In genomic region chr20:3744806-3745685, GRCh38 we compare ENCODE assay signal across 8 cellular contexts. TPM values are rescaled to one million over a fixed set of nuclear protein-coding genes. Genes with fewer than 3 reads are reported as not detected.
A peak's percentile ranks its signal among the peaks of the same experiment; 100 is the strongest.
DNase-seq lines count a peak whose midpoint lies in the region; ATAC-seq, FAIRE-seq and TF ChIP-seq lines count a peak whose summit lies in the region.

No MANE protein-coding gene starts in this region.

- POLR2A ChIA-PET in K562 (lab: Yijun Ruan, JAX) = interaction anchor here (0.5 to 0.6 kb wide), 3 partner anchors 541 to 1687 kb away, joined by 3 read pairs; no protein-coding TSS in a partner anchor

- in situ Hi-C loops in K562 (cut with MboI) = no loop called here

- peaks cover 1 to 41% of the 10 kb centered on the region in 2 experiments; a peak in 3 of 5 replicates for H3K4me1 ChIP-seq in K562 (replicated peaks in 1 of 2; ENCODE audit: control insufficient read depth in 2 of 2, insufficient read depth in 2 of 2, low read length in 2 of 2)

- no peaks in the 10 kb centered on the region for H4K20me1 ChIP-seq in K562 (replicated peaks; ENCODE audit: control insufficient read depth, insufficient read depth, low read length)

- H3K4me1 Mint-ChIP-seq in CD14-positive monocyte = peaks cover 9% of the 10 kb centered on the region

- DNase-seq in CD14-positive monocyte (ENCODE audit: low spot score) (peak; percentile 89), T1000 (lab: John Stamatoyannopoulos, UW) (peak; percentile 3), K562 (ENCODE audit: extremely low read depth in 1 of 4, low spot score in 3 of 4) (peak; percentile 95 to 97 (median 97)), left kidney (ENCODE audit: low read depth, low spot score) (peak; percentile 66), SHP77 treated with DMSO at 0.1 percent for 48 hours (lab: John Stamatoyannopoulos, UW) (no peak)
- DNase-seq in stimulated activated CD8-positive, alpha-beta memory T cell treated with anti-CD3 and anti-CD28 coated beads, Interleukin-4, amount 100 ng/mL, for 24 hours (ENCODE audit: low read depth) = peak; percentile 55

- no peaks in the 10 kb centered on the region for H3K9me1 ChIP-seq in K562 (ENCODE audit: control insufficient read depth, insufficient read depth, low read length)

- peak overlapping the region; percentile 27; the same call in 2 of the 3 replicates for H3K27ac ChIP-seq in K562 (ENCODE audit: extremely low read depth, low read depth, low read length)

- intact Hi-C loops in CD14-positive monocyte (cut with micrococcal nuclease) (loop anchor here in 1 of 2 donors (5.0 kb wide), 1 partner anchor 68 kb away; no protein-coding TSS in a partner anchor), K562 (cut with micrococcal nuclease) (no loop called here)

- no peaks in the 10 kb centered on the region for H3K9me3 ChIP-seq in K562 (replicated peaks; ENCODE audit: control insufficient read depth, insufficient read depth, low read depth, low read length)

- H3K4me2 ChIP-seq in K562 (ENCODE audit: insufficient read depth, low read length) = peak overlapping the region; percentile 86

- no peaks in the 10 kb centered on the region for H3K27me3 ChIP-seq in K562 (ENCODE audit: control insufficient read depth in 2 of 2, insufficient read depth in 2 of 2, low read length in 2 of 2)

- ATAC-seq in K562 (peak; percentile 97), GM21381 (IDR thresholded peaks at IDR 0.05; ENCODE audit: unreplicated experiment) (no peak)

- H3K9me3 Mint-ChIP-seq in CD14-positive monocyte = peaks cover 0 to 3% (median 0%) of the 10 kb centered on the region in 7 donors

- peak overlapping the region in 5 of 7 donors; percentile 14 to 73 (median 44) for H3K27ac Mint-ChIP-seq in CD14-positive monocyte

- no peaks in the 10 kb centered on the region for H3K36me3 Mint-ChIP-seq in CD14-positive monocyte

- H3K79me2 ChIP-seq in K562 (ENCODE audit: control insufficient read depth, insufficient read depth, low read length) = no peaks in the 10 kb centered on the region

- 0 out of 2 replicates have a peak, but pooled peaks have one; percentile 17 for TF ChIP-seq RAD21 in Ishikawa (IDR thresholded peaks at IDR 0.05; ENCODE audit: low read depth)
- no peak for TF ChIP-seq RAD21 in K562 (CRISPR knock-in tag; conservative IDR thresholded peaks at IDR 0.05 in 1 of 2, IDR thresholded peaks at IDR 0.05 in 1 of 2)

- TF ChIP-seq EP300 in Ishikawa (IDR thresholded peaks at IDR 0.05; ENCODE audit: borderline replicate concordance) (no peak), K562 (IDR thresholded peaks at IDR 0.05; ENCODE audit: low read length) (no peak)

- peak overlapping the region; percentile 27 to 89; a peak in 3 of 4 replicates for H3K9ac ChIP-seq in K562 (ENCODE audit: insufficient read depth in 1 of 2, low read depth in 2 of 2, low read length in 2 of 2)

- CTCF ChIA-PET in K562 (lab: Yijun Ruan, JAX; ENCODE audit: low intra/inter-chr PET ratio) = no interaction called here

- H3K36me3 ChIP-seq in K562 (ENCODE audit: control insufficient read depth, insufficient read depth, low read length) = no peaks in the 10 kb centered on the region

- TF ChIP-seq POLR2A in K562 (conservative IDR thresholded peaks at IDR 0.05) = peak; percentile 52

- no TSS peak for BruUV-seq in K562 (replicated peaks; lab: Mats Ljungman, UMichigan)

- peak overlapping the region; percentile 65 to 82 for H3K4me3 Mint-ChIP-seq in CD14-positive monocyte

- H3K4me3 ChIP-seq in K562 = peak overlapping the region; percentile 38

- peak overlapping the region; percentile 96 for H2AFZ ChIP-seq in K562 (ENCODE audit: low read depth, low read length)

- 18% methylated on average over 36 of the region's 45 CpGs for WGBS in K562 (ENCODE audit: insufficient coverage, low coverage, missing lambda C conversion rate)

- peak; percentile 85 for FAIRE-seq in K562 (lab: Jason Lieb, UNC)

- peaks cover 8 to 29% (median 22%) of the 10 kb centered on the region in 3 donors for H3K27me3 Mint-ChIP-seq in CD14-positive monocyte (ENCODE audit: low read depth in 3 of 3)

- TF ChIP-seq CTCF in CD14-positive monocyte (IDR thresholded peaks at IDR 0.05) (no peak), K562 (IDR thresholded peaks at IDR 0.05 in 2 of 3, conservative IDR thresholded peaks at IDR 0.05 in 1 of 3; ENCODE audit: insufficient read depth in 2 of 3, low read depth in 1 of 3, low read length in 3 of 3) (peak in 2 of 3 experiments; percentile 7 to 28; a peak in 2 of 6 replicates)

RNA-seq across cellular contexts. Expression of gene HSPA12B, which starts 12.6 kb away (rescaled TPM):
- polyA plus RNA-seq in CD14-positive monocyte = not detected
- total RNA-seq in K562 (2011; cell fraction: chromatin; rRNA removed; ENCODE audit: low replicate concordance) = 0.19 TPM in 1 of 2 replicates, not detected in the other
- 0.17 TPM in 1 of 2 replicates, not detected in the other for total RNA-seq in K562 (2011; cell fraction: nucleolus; rRNA removed)
- not detected in 2 replicates for total RNA-seq in K562 (2011; cell fraction: nucleoplasm; rRNA removed)
- total RNA-seq in K562 (2014; rRNA removed) = not detected in 2 replicates
- total RNA-seq in K562 (2014; rRNA removed; fragmentation: Illumina TruSeq; extraction: Trizol) = not detected in 2 replicates
- total RNA-seq in K562 (2015; rRNA removed; fragmentation: Illumina TruSeq; extraction: Trizol) = not detected in 2 replicates
- total RNA-seq in K562 (2021) = 0.07 TPM in 1 of 2 replicates, not detected in the other
- not detected in 2 replicates for polyA plus RNA-seq in K562 (2011; rRNA removed)
- 0.03 TPM in 1 of 2 replicates, not detected in the other for polyA plus RNA-seq in K562 (2011; cell fraction: cytosol; rRNA removed)
- polyA plus RNA-seq in K562 (2011; cell fraction: nucleus; rRNA removed) = 0.07 and 0.21 TPM in 2 replicates
- polyA plus RNA-seq in K562 (2012) = 0.22 and 0.62 TPM in 2 replicates
- polyA plus RNA-seq in K562 (2014; fragmentation: Illumina TruSeq; extraction: Trizol) = 0.03 TPM in 1 of 2 replicates, not detected in the other
- polyA plus RNA-seq in K562 (2014; fragmentation: Nextera tagmentation; extraction: Ambion mirVana) = not detected
- polyA plus RNA-seq in K562 (2014; rRNA removed) = not detected in 2 replicates
- 0.06 TPM in 1 of 2 replicates, not detected in the other for polyA minus RNA-seq in K562 (2011; rRNA and poly(A)+ RNA removed)
- polyA minus RNA-seq in K562 (2011; cell fraction: cytosol; rRNA and poly(A)+ RNA removed) = not detected in 2 replicates
- polyA minus RNA-seq in K562 (2011; cell fraction: nucleus; rRNA and poly(A)+ RNA removed) = 0.13 TPM in 1 of 2 replicates, not detected in the other

RNA-seq across cellular contexts. Expression of gene ADISSP, which starts 22.5 kb away (rescaled TPM):
- polyA plus RNA-seq in CD14-positive monocyte (10 to 100 TPM; 59.6 to 68.5 TPM), K562 (2011; rRNA removed) (22.8 and 42.8 TPM in 2 replicates), K562 (2014; fragmentation: Illumina TruSeq; extraction: Trizol) (23.4 and 63.9 TPM in 2 replicates), K562 (2014; fragmentation: Nextera tagmentation; extraction: Ambion mirVana) (1 to 10 TPM; 1.4 to 4.9 TPM), K562 (2014; rRNA removed) (37.2 and 53.4 TPM in 2 replicates)
- 2.9 and 14.4 TPM in 2 replicates for total RNA-seq in K562 (2011; cell fraction: chromatin; rRNA removed; ENCODE audit: low replicate concordance)
- total RNA-seq in K562 (2011; cell fraction: nucleolus; rRNA removed) = 19.0 and 21.1 TPM in 2 replicates
- 11.5 and 13.1 TPM in 2 replicates for total RNA-seq in K562 (2011; cell fraction: nucleoplasm; rRNA removed)
- total RNA-seq in K562 (2014; rRNA removed) (65.7 and 101 TPM in 2 replicates), K562 (2014; rRNA removed; fragmentation: Illumina TruSeq; extraction: Trizol) (12.2 and 16.3 TPM in 2 replicates), K562 (2015; rRNA removed; fragmentation: Illumina TruSeq; extraction: Trizol) (34.5 and 35.8 TPM in 2 replicates), K562 (2021) (70.6 and 79.9 TPM in 2 replicates)
- polyA plus RNA-seq in K562 (2011; cell fraction: cytosol; rRNA removed) = 58.3 and 121 TPM in 2 replicates
- polyA plus RNA-seq in K562 (2011; cell fraction: nucleus; rRNA removed) = 36.6 TPM in 2 replicates
- 27.7 and 47.5 TPM in 2 replicates for polyA plus RNA-seq in K562 (2012)
- polyA minus RNA-seq in K562 (2011; rRNA and poly(A)+ RNA removed) = 11.5 and 16.8 TPM in 2 replicates
- polyA minus RNA-seq in K562 (2011; cell fraction: cytosol; rRNA and poly(A)+ RNA removed) = 37.8 and 38.8 TPM in 2 replicates
- polyA minus RNA-seq in K562 (2011; cell fraction: nucleus; rRNA and poly(A)+ RNA removed) = 6.7 and 13.6 TPM in 2 replicates

RNA-seq across cellular contexts. Expression of gene SIGLEC1, which starts 32.6 kb away (rescaled TPM):
- 1 to 10 TPM; 1.6 to 2.5 TPM for polyA plus RNA-seq in CD14-positive monocyte
- total RNA-seq in K562 (2011; cell fraction: chromatin; rRNA removed; ENCODE audit: low replicate concordance) = not detected in 2 replicates
- total RNA-seq in K562 (2011; cell fraction: nucleolus; rRNA removed) = not detected in 2 replicates
- total RNA-seq in K562 (2011; cell fraction: nucleoplasm; rRNA removed) = 0.07 TPM in 1 of 2 replicates, not detected in the other
- 0.05 TPM in 1 of 2 replicates, not detected in the other for total RNA-seq in K562 (2014; rRNA removed)
- not detected in 2 replicates for total RNA-seq in K562 (2014; rRNA removed; fragmentation: Illumina TruSeq; extraction: Trizol)
- not detected in 2 replicates for total RNA-seq in K562 (2015; rRNA removed; fragmentation: Illumina TruSeq; extraction: Trizol)
- total RNA-seq in K562 (2021) = 0.04 and 0.07 TPM in 2 replicates
- not detected in 2 replicates for polyA plus RNA-seq in K562 (2011; rRNA removed)
- under 0.01 TPM in 1 of 2 replicates, not detected in the other for polyA plus RNA-seq in K562 (2011; cell fraction: cytosol; rRNA removed)
- polyA plus RNA-seq in K562 (2011; cell fraction: nucleus; rRNA removed) = 0.01 TPM in 1 of 2 replicates, not detected in the other
- polyA plus RNA-seq in K562 (2012) = 0.01 TPM in 1 of 2 replicates, not detected in the other
- polyA plus RNA-seq in K562 (2014; fragmentation: Illumina TruSeq; extraction: Trizol) = not detected in 2 replicates
- not detected for polyA plus RNA-seq in K562 (2014; fragmentation: Nextera tagmentation; extraction: Ambion mirVana)
- not detected in 2 replicates for polyA plus RNA-seq in K562 (2014; rRNA removed)
- polyA minus RNA-seq in K562 (2011; rRNA and poly(A)+ RNA removed) = 0.04 TPM in 1 of 2 replicates, not detected in the other
- polyA minus RNA-seq in K562 (2011; cell fraction: cytosol; rRNA and poly(A)+ RNA removed) = not detected in 2 replicates
- polyA minus RNA-seq in K562 (2011; cell fraction: nucleus; rRNA and poly(A)+ RNA removed) = not detected in 2 replicates

RNA-seq across cellular contexts. Expression of gene SPEF1, which starts 36.2 kb away (rescaled TPM):
- polyA plus RNA-seq in CD14-positive monocyte (not detected), K562 (2011; rRNA removed) (0.04 TPM in 1 of 2 replicates, not detected in the other), K562 (2014; fragmentation: Illumina TruSeq; extraction: Trizol) (not detected in 2 replicates), K562 (2014; fragmentation: Nextera tagmentation; extraction: Ambion mirVana) (not detected), K562 (2014; rRNA removed) (not detected in 2 replicates)
- 0.23 TPM in 1 of 2 replicates, not detected in the other for total RNA-seq in K562 (2011; cell fraction: chromatin; rRNA removed; ENCODE audit: low replicate concordance)
- 0.26 TPM in 1 of 2 replicates, not detected in the other for total RNA-seq in K562 (2011; cell fraction: nucleolus; rRNA removed)
- not detected in 2 replicates for total RNA-seq in K562 (2011; cell fraction: nucleoplasm; rRNA removed)
- total RNA-seq in K562 (2014; rRNA removed) (not detected in 2 replicates), K562 (2014; rRNA removed; fragmentation: Illumina TruSeq; extraction: Trizol) (not detected in 2 replicates), K562 (2015; rRNA removed; fragmentation: Illumina TruSeq; extraction: Trizol) (not detected in 2 replicates), K562 (2021) (not detected in 2 replicates)
- 0.06 TPM in 1 of 2 replicates, not detected in the other for polyA plus RNA-seq in K562 (2011; cell fraction: cytosol; rRNA removed)
- polyA plus RNA-seq in K562 (2011; cell fraction: nucleus; rRNA removed) = 0.08 and 0.24 TPM in 2 replicates
- polyA plus RNA-seq in K562 (2012) = 0.04 TPM in 1 of 2 replicates, not detected in the other
- not detected in 2 replicates for polyA minus RNA-seq in K562 (2011; rRNA and poly(A)+ RNA removed)
- not detected in 2 replicates for polyA minus RNA-seq in K562 (2011; cell fraction: cytosol; rRNA and poly(A)+ RNA removed)
- polyA minus RNA-seq in K562 (2011; cell fraction: nucleus; rRNA and poly(A)+ RNA removed) = 0.27 TPM in 1 of 2 replicates, not detected in the other

RNA-seq across cellular contexts. Expression of gene CENPB, which starts 41.5 kb away (rescaled TPM):
- 1 to 10 TPM; 1.1 to 1.4 TPM for polyA plus RNA-seq in CD14-positive monocyte
- total RNA-seq in K562 (2011; cell fraction: chromatin; rRNA removed; ENCODE audit: low replicate concordance) = 5.7 and 16.6 TPM in 2 replicates
- 24.5 and 25.4 TPM in 2 replicates for total RNA-seq in K562 (2011; cell fraction: nucleolus; rRNA removed)
- 11.9 and 14.2 TPM in 2 replicates for total RNA-seq in K562 (2011; cell fraction: nucleoplasm; rRNA removed)
- 59.3 and 78.6 TPM in 2 replicates for total RNA-seq in K562 (2014; rRNA removed)
- total RNA-seq in K562 (2014; rRNA removed; fragmentation: Illumina TruSeq; extraction: Trizol) = 11.4 and 15.0 TPM in 2 replicates
- total RNA-seq in K562 (2015; rRNA removed; fragmentation: Illumina TruSeq; extraction: Trizol) = 36.0 and 36.5 TPM in 2 replicates
- total RNA-seq in K562 (2021) = 61.7 and 70.8 TPM in 2 replicates
- polyA plus RNA-seq in K562 (2011; rRNA removed) = 12.7 and 14.7 TPM in 2 replicates
- polyA plus RNA-seq in K562 (2011; cell fraction: cytosol; rRNA removed) = 17.4 and 30.9 TPM in 2 replicates
- 9.2 and 12.8 TPM in 2 replicates for polyA plus RNA-seq in K562 (2011; cell fraction: nucleus; rRNA removed)
- polyA plus RNA-seq in K562 (2012) = 40.5 and 47.1 TPM in 2 replicates
- polyA plus RNA-seq in K562 (2014; fragmentation: Illumina TruSeq; extraction: Trizol) = 24.9 and 30.8 TPM in 2 replicates
- polyA plus RNA-seq in K562 (2014; fragmentation: Nextera tagmentation; extraction: Ambion mirVana) = under 1 TPM; 0.17 to 0.20 TPM
- polyA plus RNA-seq in K562 (2014; rRNA removed) = 26.1 and 28.9 TPM in 2 replicates
- 26.8 and 27.1 TPM in 2 replicates for polyA minus RNA-seq in K562 (2011; rRNA and poly(A)+ RNA removed)
- 27.7 and 39.7 TPM in 2 replicates for polyA minus RNA-seq in K562 (2011; cell fraction: cytosol; rRNA and poly(A)+ RNA removed)
- polyA minus RNA-seq in K562 (2011; cell fraction: nucleus; rRNA and poly(A)+ RNA removed) = 8.3 and 14.2 TPM in 2 replicates
